ENCODE assay signal across 8 cellular contexts in genomic region chr11:67351275-67352005, GRCh38. TPM values are rescaled to one million over a fixed set of nuclear protein-coding genes. Genes with fewer than 3 reads are reported as not detected.
DNase-seq lines count a peak whose midpoint lies in the region; ATAC-seq and TF ChIP-seq lines count a peak whose summit lies in the region.

No MANE protein-coding gene starts in this region.

- H2AFZ ChIP-seq in mesenchymal stem cell (ENCODE audit: low read depth, low read length) = no peak overlapping the region

- no peaks in the 10 kb centered on the region for H3K36me3 Mint-ChIP-seq in stimulated activated memory B cell treated with anti-CD40 and anti-IgM and Interleukin-4, amounts not matched to agents 10 μg/mL and 1 μg/mL and 100 μg/mL, for 72 hours

- CTCF ChIA-PET in AG04450 (lab: Charles Lee) = interaction anchor here (0.5 to 19.6 kb wide), 30 partner anchors 9 to 1365 kb away, joined by 3 to 716 read pairs (median 5); partner anchors contain the start of genes CLCF1, PPP1CA, RAD9A and RPS6KB2

- TF ChIP-seq CTCF in AG04450 (IDR thresholded peaks at IDR 0.05; ENCODE audit: low read depth, low read length) = peak; percentile 93
- TF ChIP-seq CTCF in GM20000 (IDR thresholded peaks at IDR 0.05; ENCODE audit: extremely low read depth, missing control alignments) = peak; percentile 62

- peaks cover 38% of the 10 kb centered on the region for H3K4me1 ChIP-seq in mesenchymal stem cell (ENCODE audit: control insufficient read depth, insufficient read depth, low read depth, low read length)

- H2AK5ac ChIP-seq in mesenchymal stem cell (ENCODE audit: low read length, severe bottlenecking) = peak overlapping the region; percentile 11

- POLR2A ChIA-PET in AG04450 (lab: Yijun Ruan, JAX) = interaction anchor here (0.6 to 8.7 kb wide), 5 partner anchors 15 to 50 kb away, joined by 3 to 106 read pairs (median 7); partner anchors contain the start of genes CLCF1 and PPP1CA

- H3K4me1 Mint-ChIP-seq in stimulated activated memory B cell treated with anti-CD40 and anti-IgM and Interleukin-4, amounts not matched to agents 10 μg/mL and 1 μg/mL and 100 μg/mL, for 72 hours = peaks cover 76% of the 10 kb centered on the region

- peak; percentile 62 for DNase-seq in AG04450 (ENCODE audit: low read depth, low spot score)
- peak; percentile 72 for DNase-seq in GM20000 (ENCODE audit: low spot score)
- peak; percentile 34 for DNase-seq in NCI-H526 treated with DMSO at 0.1 percent for 48 hours (lab: John Stamatoyannopoulos, UW)
- DNase-seq in activated CD4-positive, alpha-beta T cell treated with anti-CD3 and anti-CD28 coated beads, Interleukin-2, amount 50 U/mL, for 48 hours = peak; percentile 59 to 66
- DNase-seq in ecto neural progenitor cell (ENCODE audit: low spot score) = peak; percentile 77
- peak; percentile 80 for DNase-seq in mesenchymal stem cell

- H3K4me3 Mint-ChIP-seq in stimulated activated memory B cell treated with anti-CD40 and anti-IgM and Interleukin-4, amounts not matched to agents 10 μg/mL and 1 μg/mL and 100 μg/mL, for 72 hours = peak overlapping the region; percentile 81

- H3K27ac ChIP-seq in AG04450 (ENCODE audit: low read depth, low read length) (no peak overlapping the region), mesenchymal stem cell (ENCODE audit: low read length, poor library complexity, severe bottlenecking) (peak overlapping the region; percentile 8)

- H3K4me3 ChIP-seq in AG04450 (ENCODE audit: low read depth, low read length) = no peak overlapping the region; the same call in 1 of the 2 replicates
- peak overlapping the region in 1 of 2 experiments; percentile 24 for H3K4me3 ChIP-seq in mesenchymal stem cell (ENCODE audit: insufficient read depth in 1 of 2, low read depth in 1 of 2, low read length in 2 of 2)

- peak overlapping the region; percentile 61 for H3K9ac ChIP-seq in mesenchymal stem cell (ENCODE audit: low read length)

- peaks cover 5 to 6% of the 10 kb centered on the region in 2 experiments for H3K36me3 ChIP-seq in mesenchymal stem cell (ENCODE audit: control insufficient read depth in 1 of 2, insufficient read depth in 2 of 2, low read depth in 1 of 2, low read length in 2 of 2)

- H3K9me3 ChIP-seq in AG04450 (ENCODE audit: control insufficient read depth, insufficient read depth, low read length) (no peaks in the 10 kb centered on the region; the same call in 1 of the 2 replicates), mesenchymal stem cell (ENCODE audit: control insufficient read depth, low read length) (no peaks in the 10 kb centered on the region)

- no peak for ATAC-seq in stimulated activated memory B cell treated with anti-CD40 and anti-IgM and Interleukin-4, amounts not matched to agents 10 μg/mL and 1 μg/mL and 100 μg/mL, for 72 hours
- no peak for ATAC-seq in GM21390 (IDR thresholded peaks at IDR 0.05; ENCODE audit: unreplicated experiment)

- H3K23ac ChIP-seq in mesenchymal stem cell (ENCODE audit: low read length in 2 of 2) = no peak overlapping the region

- H2BK12ac ChIP-seq in mesenchymal stem cell (ENCODE audit: low read length in 2 of 2) = peak overlapping the region; percentile 6 to 40

- H3K27ac Mint-ChIP-seq in stimulated activated memory B cell treated with anti-CD40 and anti-IgM and Interleukin-4, amounts not matched to agents 10 μg/mL and 1 μg/mL and 100 μg/mL, for 72 hours = peak overlapping the region; percentile 92

- no peak overlapping the region for H2BK15ac ChIP-seq in mesenchymal stem cell (ENCODE audit: low read depth, poor library complexity, severe bottlenecking)

- no peak overlapping the region for H3K4ac ChIP-seq in mesenchymal stem cell (ENCODE audit: low read depth in 1 of 2, low read length in 2 of 2)

- WGBS in mesenchymal stem cell = 56% methylated on average over 11 of the region's 11 CpGs

- H3K9me3 Mint-ChIP-seq in stimulated activated memory B cell treated with anti-CD40 and anti-IgM and Interleukin-4, amounts not matched to agents 10 μg/mL and 1 μg/mL and 100 μg/mL, for 72 hours = no peaks in the 10 kb centered on the region

- no peaks in the 10 kb centered on the region for H3K27me3 Mint-ChIP-seq in stimulated activated memory B cell treated with anti-CD40 and anti-IgM and Interleukin-4, amounts not matched to agents 10 μg/mL and 1 μg/mL and 100 μg/mL, for 72 hours

- no peak overlapping the region for H3K18ac ChIP-seq in mesenchymal stem cell (ENCODE audit: low read depth in 1 of 2, low read length in 2 of 2)

- H3K14ac ChIP-seq in mesenchymal stem cell (ENCODE audit: low read length in 2 of 2) = no peak overlapping the region

- no peak overlapping the region for H2BK5ac ChIP-seq in mesenchymal stem cell (ENCODE audit: low read depth, low read length, poor library complexity, severe bottlenecking)

- H3K4me2 ChIP-seq in mesenchymal stem cell (ENCODE audit: low read length, poor library complexity, severe bottlenecking) = no peak overlapping the region

- no peak overlapping the region for H2BK120ac ChIP-seq in mesenchymal stem cell (ENCODE audit: low read depth, low read length)

- H3K27me3 ChIP-seq in AG04450 (ENCODE audit: control insufficient read depth, insufficient read depth, low read length) (no peaks in the 10 kb centered on the region), mesenchymal stem cell (ENCODE audit: control insufficient read depth in 1 of 2, insufficient read depth in 1 of 2, low read length in 2 of 2) (no peaks in the 10 kb centered on the region)

- H4K91ac ChIP-seq in mesenchymal stem cell (ENCODE audit: low read length) = peak overlapping the region; percentile 37

- peaks cover 5% of the 10 kb centered on the region for H3K79me1 ChIP-seq in mesenchymal stem cell (replicated peaks; ENCODE audit: low read length, poor library complexity, severe bottlenecking)

- H4K8ac ChIP-seq in mesenchymal stem cell (ENCODE audit: low read length) = peak overlapping the region; percentile 10

RNA-seq across cellular contexts. Expression of gene POLD4, which starts 1.9 kb away (rescaled TPM):
- polyA plus RNA-seq in AG04450 (2011; rRNA removed) = 45.9 and 70.6 TPM in 2 replicates
- 8.0 and 12.0 TPM in 2 replicates for polyA minus RNA-seq in AG04450 (2011; rRNA and poly(A)+ RNA removed)
- polyA plus RNA-seq in mesenchymal stem cell (2013, experiment 1 of 2) = 117 TPM
- 117 TPM for polyA plus RNA-seq in mesenchymal stem cell (2013, experiment 2 of 2)

RNA-seq across cellular contexts. Expression of gene CLCF1, which starts 22.0 kb away (rescaled TPM):
- 11.4 and 12.4 TPM in 2 replicates for polyA plus RNA-seq in AG04450 (2011; rRNA removed)
- 9.3 and 15.0 TPM in 2 replicates for polyA minus RNA-seq in AG04450 (2011; rRNA and poly(A)+ RNA removed)
- polyA plus RNA-seq in mesenchymal stem cell (2013, experiment 1 of 2) = 5.7 TPM
- polyA plus RNA-seq in mesenchymal stem cell (2013, experiment 2 of 2) = 5.8 TPM

RNA-seq across cellular contexts. Expression of gene RAD9A, which starts 40.3 kb away (rescaled TPM):
- 3.2 and 4.1 TPM in 2 replicates for polyA plus RNA-seq in AG04450 (2011; rRNA removed)
- polyA minus RNA-seq in AG04450 (2011; rRNA and poly(A)+ RNA removed) = 2.1 and 3.3 TPM in 2 replicates
- polyA plus RNA-seq in mesenchymal stem cell (2013, experiment 1 of 2) = 8.5 TPM
- 7.7 TPM for polyA plus RNA-seq in mesenchymal stem cell (2013, experiment 2 of 2)

RNA-seq across cellular contexts. Expression of gene SSH3, which starts 48.1 kb away (rescaled TPM):
- 16.5 and 20.0 TPM in 2 replicates for polyA plus RNA-seq in AG04450 (2011; rRNA removed)
- polyA minus RNA-seq in AG04450 (2011; rRNA and poly(A)+ RNA removed) = 12.1 and 14.3 TPM in 2 replicates
- polyA plus RNA-seq in mesenchymal stem cell (2013, experiment 1 of 2) = 71.0 TPM
- 71.6 TPM for polyA plus RNA-seq in mesenchymal stem cell (2013, experiment 2 of 2)

RNA-seq across cellular contexts. Expression of gene PPP1CA, which starts 50.2 kb away (rescaled TPM):
- 116 and 140 TPM in 2 replicates for polyA plus RNA-seq in AG04450 (2011; rRNA removed)
- polyA minus RNA-seq in AG04450 (2011; rRNA and poly(A)+ RNA removed) = 107 and 146 TPM in 2 replicates
- 157 TPM for polyA plus RNA-seq in mesenchymal stem cell (2013, experiment 1 of 2)
- polyA plus RNA-seq in mesenchymal stem cell (2013, experiment 2 of 2) = 161 TPM
